Comparison of ENCODE assay signal across 10 cellular contexts in the genomic region with DNA sequence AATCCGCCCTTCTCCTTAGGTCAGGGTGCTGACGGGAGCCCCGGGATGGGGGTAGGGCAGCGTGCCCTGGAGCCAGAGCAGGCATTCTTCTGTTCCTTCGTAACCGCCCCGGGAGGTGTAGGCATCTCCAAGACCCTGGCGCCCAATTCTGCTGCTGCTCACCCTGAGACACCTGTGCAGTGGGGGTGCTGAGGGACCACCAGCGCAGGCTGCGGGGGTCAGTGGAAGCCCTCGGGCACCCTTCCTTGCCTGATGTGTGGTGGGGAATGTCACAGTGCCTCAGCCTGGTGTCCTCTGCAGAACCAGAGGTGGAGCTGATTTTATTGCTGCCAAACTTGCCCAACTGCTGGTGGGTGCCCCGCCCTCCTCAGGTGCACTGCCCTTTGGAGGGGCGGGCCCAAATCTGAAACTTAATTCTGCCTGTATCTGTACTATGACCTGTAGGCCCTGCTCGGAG. TPM values are rescaled to one million over a fixed set of nuclear protein-coding genes. Genes with fewer than 3 reads are reported as not detected.
DNase-seq lines count a peak whose midpoint lies in the region; ATAC-seq and TF ChIP-seq lines count a peak whose summit lies in the region.
"Had no signal": no experiment of that assay in that cellular context is flagged by ENCODE, and none has a peak within 500 bp of the region (broad histone marks: within the 10 kb centered on the region; RNA-seq: fewer than 3 reads in every experiment).

No MANE protein-coding gene starts in this region.

- peaks cover 97% of the 10 kb centered on the region for H3K4me1 ChIP-seq in effector memory CD4-positive, alpha-beta T cell (ENCODE audit: control insufficient read depth, insufficient read depth, low read length, poor library complexity, severe bottlenecking)
- peaks cover 0 to 82% (median 73%) of the 10 kb centered on the region in 4 donors for H3K4me1 ChIP-seq in sigmoid colon

- H3K27me3 ChIP-seq in effector memory CD4-positive, alpha-beta T cell (replicated peaks; ENCODE audit: control insufficient read depth, insufficient read depth, low read length, poor library complexity, severe bottlenecking), result no peaks in the 10 kb centered on the region
- no peaks in the 10 kb centered on the region for H3K27me3 ChIP-seq in sigmoid colon

- TF ChIP-seq EP300 in sigmoid colon (IDR thresholded peaks at IDR 0.05), result no peak

- peak overlapping the region; percentile 99 for H3K4me3 ChIP-seq in effector memory CD4-positive, alpha-beta T cell (ENCODE audit: insufficient read depth, low read depth, low read length, poor library complexity, severe bottlenecking)
- H3K4me3 ChIP-seq in sigmoid colon, result no peak overlapping the region

- TF ChIP-seq POLR2A in GM18505 (IDR thresholded peaks at IDR 0.05; ENCODE audit: borderline replicate concordance, extremely low read depth, insufficient read depth, insufficient read length) (peak; percentile 74), sigmoid colon (IDR thresholded peaks at IDR 0.05) (no peak)

- DNase-seq in NOMO-1 treated with DMSO at 0.1 percent for 48 hours (lab: John Stamatoyannopoulos, UW; ENCODE audit: unreplicated experiment) (peak; percentile 49), sigmoid colon (peak; percentile 61), GOT3 (lab: John Stamatoyannopoulos, UW) (no peak), AG20443 (ENCODE audit: low spot score) (no peak), GM13976 (ENCODE audit: low spot score) (no peak), NCI-H1048 (lab: John Stamatoyannopoulos, UW) (no peak)
- no peak for DNase-seq in effector memory CD4-positive, alpha-beta T cell
- DNase-seq: NCI-H1417 treated with DMSO at 0.1 percent for 48 hours had no signal

- peak overlapping the region; percentile 90 for H3K27ac ChIP-seq in effector memory CD4-positive, alpha-beta T cell (ENCODE audit: insufficient read depth, low read length, poor library complexity, severe bottlenecking)
- H3K27ac ChIP-seq in sigmoid colon, result peak overlapping the region; percentile 43 to 72 (median 63)

- no peak for ATAC-seq in GM18505 (IDR thresholded peaks at IDR 0.05; ENCODE audit: unreplicated experiment)

- H3K36me3 ChIP-seq in effector memory CD4-positive, alpha-beta T cell (ENCODE audit: control insufficient read depth, insufficient read depth, low read length), result no peaks in the 10 kb centered on the region
- H3K36me3 ChIP-seq in sigmoid colon, result no peaks in the 10 kb centered on the region

- TF ChIP-seq CTCF in sigmoid colon (IDR thresholded peaks at IDR 0.05), result no peak
- no peak for TF ChIP-seq CTCF in GM13976 (IDR thresholded peaks at IDR 0.05; ENCODE audit: borderline replicate concordance, control extremely low read depth, extremely low read depth, insufficient read depth, missing control alignments)

- intact Hi-C loops in sigmoid colon (cut with DNase I), result no loop called here

- in situ Hi-C loops in GM13976 (cut with MboI; ENCODE audit: low sequenced_read_pairs, unreplicated experiment), result no loop called here

- WGBS in sigmoid colon, 2 donors, result 10 to 22% methylated on average over 14 of the region's 14 CpGs

- no peaks in the 10 kb centered on the region for H3K9me3 ChIP-seq in effector memory CD4-positive, alpha-beta T cell (ENCODE audit: control insufficient read depth, low read length)
- no peaks in the 10 kb centered on the region for H3K9me3 ChIP-seq in sigmoid colon

RNA-seq across cellular contexts. Expression of gene CSK, which starts 7.3 kb away (rescaled TPM):
- 10 to 100 TPM in 3 of 4 donors, 1 to 10 TPM in 1; 9.7 to 22.4 (median 14.2) TPM for total RNA-seq in sigmoid colon
- 100 to 1,000 TPM in 1 of 3 donors, 10 to 100 TPM in 2; 40.8 to 125 (median 55.0) TPM for polyA plus RNA-seq in sigmoid colon

RNA-seq across cellular contexts. Expression of gene LMAN1L, which starts 23.4 kb away (rescaled TPM):
- 1 to 10 TPM in 1 of 4 donors, not detected in 3; 1.8 TPM for total RNA-seq in sigmoid colon
- under 1 TPM in 1 of 3 donors, not detected in 2; 0.64 TPM for polyA plus RNA-seq in sigmoid colon
- total RNA-seq: kidney epithelial cell had no signal

RNA-seq across cellular contexts. Expression of gene CPLX3, which starts 37.2 kb away (rescaled TPM):
- under 1 TPM in 1 of 4 donors, not detected in 3; 0.41 TPM for total RNA-seq in sigmoid colon
- polyA plus RNA-seq in sigmoid colon, result under 1 TPM in 1 of 3 donors, not detected in 2; 0.28 TPM
- total RNA-seq: kidney epithelial cell had no signal

RNA-seq across cellular contexts. Expression of gene CYP1A2, which starts 40.6 kb away (rescaled TPM):
- not detected for total RNA-seq in sigmoid colon
- polyA plus RNA-seq in sigmoid colon, result not detected
- total RNA-seq: kidney epithelial cell had no signal

RNA-seq across cellular contexts. Expression of gene ULK3, which starts 53.8 kb away (rescaled TPM):
- total RNA-seq in sigmoid colon, result 10 to 100 TPM; 21.1 to 46.8 (median 30.6) TPM
- 10 to 100 TPM; 46.9 to 48.6 (median 48.4) TPM for polyA plus RNA-seq in sigmoid colon

Comparison
In these comparisons a context has a peak if more than half of its experiments do, and no peak if none do; other contexts are left out.
1. DNase-seq: peak in NOMO-1 treated with DMSO at 0.1 percent for 48 hours (single experiment) and sigmoid colon (single experiment); none in effector memory CD4-positive, alpha-beta T cell (0 of 3), GOT3 (single experiment), AG20443 (single experiment), GM13976 (single experiment) and NCI-H1048 (single experiment).